9 cellular contexts compared by ENCODE assay signal in genomic region chr10:73493781-73494180, GRCh38. TPM values are rescaled to one million over a fixed set of nuclear protein-coding genes. Genes with fewer than 3 reads are reported as not detected.
DNase-seq lines count a peak whose midpoint lies in the region; ATAC-seq, FAIRE-seq and TF ChIP-seq lines count a peak whose summit lies in the region.
"Had no signal": no experiment of that assay in that cellular context is flagged by ENCODE, and none has a peak within 500 bp of the region (broad histone marks: within the 10 kb centered on the region; RNA-seq: fewer than 3 reads in every experiment).

No MANE protein-coding gene starts in this region.

- ATAC-seq in HepG2 (no peak), right lobe of liver (no peak), HG02759 (IDR thresholded peaks at IDR 0.05; ENCODE audit: unreplicated experiment) (no peak)
- ATAC-seq in activated T-helper 17 cell treated with anti-CD3 and anti-CD28 coated beads, Interleukin-2, amount 50 U/mL, for 72 hours (replicated peaks): no peak

- H3K4me1 Mint-ChIP-seq in activated T-helper 17 cell treated with anti-CD3 and anti-CD28 coated beads, Interleukin-2, amount 50 U/mL, for 72 hours: peaks cover 31% of the 10 kb centered on the region

- H3K9ac ChIP-seq in HepG2 (ENCODE audit: insufficient read depth, low read depth, low read length): peak overlapping the region; percentile 96; the same call in 1 of the 2 replicates

- TF ChIP-seq POLR2A in HepG2 (IDR thresholded peaks at IDR 0.05; ENCODE audit: insufficient read depth in 1 of 2, low read depth in 2 of 2, low read length in 2 of 2) (no peak), right lobe of liver (IDR thresholded peaks at IDR 0.05) (no peak), vagina (IDR thresholded peaks at IDR 0.05) (no peak), prostate gland (IDR thresholded peaks at IDR 0.05) (no peak)

- peak overlapping the region; percentile 3 to 52 (median 19); a peak in 2 of 6 replicates for H3K4me3 ChIP-seq in HepG2 (replicated peaks in 1 of 3; ENCODE audit: insufficient read depth in 1 of 3, low read depth in 2 of 3, low read length in 3 of 3)
- no peak overlapping the region for H3K4me3 ChIP-seq in right lobe of liver
- peak overlapping the region; percentile 6 to 92 for H3K4me3 ChIP-seq in vagina
- H3K4me3 ChIP-seq in prostate gland: no peak overlapping the region

- no peak overlapping the region for H2AFZ ChIP-seq in HepG2 (ENCODE audit: low read length)

- TF ChIP-seq EP300 in HepG2 (IDR thresholded peaks at IDR 0.05; ENCODE audit: low read depth in 2 of 2, low read length in 2 of 2) (no peak), HepG2 (CRISPR knock-in tag; IDR thresholded peaks at IDR 0.05; ENCODE audit: borderline replicate concordance) (no peak)

- DNase-seq in HepG2 (ENCODE audit: low spot score) (no peak), right lobe of liver (no peak), hepatic stellate cell (ENCODE audit: low spot score) (peak; percentile 45), vagina (ENCODE audit: extremely low spot score in 2 of 2) (no peak), HPDE6-E6E7 (ENCODE audit: extremely low spot score) (no peak), prostate gland (ENCODE audit: low spot score) (no peak)
- DNase-seq: DMS79 had no signal

- TF ChIP-seq CTCF in HepG2 (CRISPR knock-in tag; IDR thresholded peaks at IDR 0.05): no peak
- TF ChIP-seq CTCF in right lobe of liver (IDR thresholded peaks at IDR 0.05): no peak
- TF ChIP-seq CTCF in vagina (IDR thresholded peaks at IDR 0.05): no peak
- TF ChIP-seq CTCF in prostate gland (IDR thresholded peaks at IDR 0.05): no peak

- H3K27ac Mint-ChIP-seq in activated T-helper 17 cell treated with anti-CD3 and anti-CD28 coated beads, Interleukin-2, amount 50 U/mL, for 72 hours: peak overlapping the region; percentile 46

- no TSS peak for BruUV-seq in HepG2 (replicated peaks; lab: Mats Ljungman, UMichigan)

- intact Hi-C loops in HepG2 (cut with micrococcal nuclease; ENCODE audit: unreplicated experiment): no loop called here
- intact Hi-C loops in right lobe of liver (cut with DNase I): loop anchor here in 1 of 2 donors (10.0 kb wide), 1 partner anchor 79 kb away; the partner anchor contains the start of gene ANXA7
- intact Hi-C loops in vagina (cut with DNase I): loop anchor here (10.0 kb wide), 1 partner anchor 329 kb away; the partner anchor contains the start of genes ECD and FAM149B1
- intact Hi-C loops in prostate gland (cut with DNase I): loop anchor here (10.0 kb wide), 2 partner anchors 79 to 239 kb away; partner anchors contain the start of genes ANXA7 and MRPS16

- peak overlapping the region; percentile 88 for H3K4me2 ChIP-seq in HepG2 (ENCODE audit: low read depth, low read length)

- no peaks in the 10 kb centered on the region for H3K27me3 Mint-ChIP-seq in activated T-helper 17 cell treated with anti-CD3 and anti-CD28 coated beads, Interleukin-2, amount 50 U/mL, for 72 hours

- no peak overlapping the region for H3K27ac ChIP-seq in HepG2 (ENCODE audit: extremely low read length, insufficient read depth, low read length)
- no peak overlapping the region for H3K27ac ChIP-seq in right lobe of liver
- peak overlapping the region; percentile 1 for H3K27ac ChIP-seq in vagina
- H3K27ac ChIP-seq in prostate gland: no peak overlapping the region

- H3K36me3 ChIP-seq in HepG2 (replicated peaks in 1 of 2; ENCODE audit: control insufficient read depth in 1 of 2, insufficient read depth in 2 of 2, low read length in 2 of 2): peaks cover 3% of the 10 kb centered on the region in 2 experiments; a peak in 4 of 5 replicates
- H3K36me3 ChIP-seq in right lobe of liver: no peaks in the 10 kb centered on the region
- H3K36me3 ChIP-seq in vagina: peaks cover 0 to 11% of the 10 kb centered on the region in 2 donors
- peaks cover 0 to 4% of the 10 kb centered on the region in 2 donors for H3K36me3 ChIP-seq in prostate gland

- H3K9me3 ChIP-seq in HepG2 (ENCODE audit: low read length) (no peaks in the 10 kb centered on the region), right lobe of liver (no peaks in the 10 kb centered on the region), vagina (no peaks in the 10 kb centered on the region), prostate gland (no peaks in the 10 kb centered on the region)

- in situ Hi-C loops in HepG2 (cut with HindIII; ENCODE audit: extremely low pct_ligation_motif_present, low pct_unique_long_range_greater_than_20kb): loop anchor here (10.0 kb wide), 1 partner anchor 239 kb away; the partner anchor contains the start of gene MRPS16

- no peak for FAIRE-seq in HepG2 (lab: Jason Lieb, UNC)

- no peaks in the 10 kb centered on the region for H3K9me3 Mint-ChIP-seq in activated T-helper 17 cell treated with anti-CD3 and anti-CD28 coated beads, Interleukin-2, amount 50 U/mL, for 72 hours

- H3K79me2 ChIP-seq in HepG2 (ENCODE audit: insufficient read depth, low read length): peaks cover 46% of the 10 kb centered on the region

- H3K27me3 ChIP-seq in HepG2 (ENCODE audit: control insufficient read depth in 1 of 2, insufficient read depth in 2 of 2, low read length in 2 of 2) (no peaks in the 10 kb centered on the region; a peak in 1 of 5 replicates), right lobe of liver (no peaks in the 10 kb centered on the region), vagina (no peaks in the 10 kb centered on the region), prostate gland (replicated peaks; ENCODE audit: insufficient read depth) (no peaks in the 10 kb centered on the region)

- POLR2A ChIA-PET in HepG2 (lab: Yijun Ruan, JAX): interaction anchor here (1.0 kb wide), 1 partner anchor 131 kb away, joined by 3 read pairs; no protein-coding TSS in a partner anchor

- 54% methylated on average over 2 of the region's 2 CpGs for WGBS in HepG2 (ENCODE audit: low lambda C conversion rate)
- WGBS in right lobe of liver (ENCODE audit: insufficient coverage, low coverage, low lambda C conversion rate, missing lambda C conversion rate): 59% methylated on average over 2 of the region's 2 CpGs
- WGBS in prostate gland: 37% methylated on average over 2 of the region's 2 CpGs

- H3K4me3 Mint-ChIP-seq in activated T-helper 17 cell treated with anti-CD3 and anti-CD28 coated beads, Interleukin-2, amount 50 U/mL, for 72 hours: peak overlapping the region; percentile 98

- H3K36me3 Mint-ChIP-seq in activated T-helper 17 cell treated with anti-CD3 and anti-CD28 coated beads, Interleukin-2, amount 50 U/mL, for 72 hours (ENCODE audit: low read depth): peaks cover 28% of the 10 kb centered on the region

- H3K4me1 ChIP-seq in HepG2 (ENCODE audit: insufficient read depth, low read length) (peaks cover 30% of the 10 kb centered on the region), right lobe of liver (peaks cover 0 to 18% (median 9%) of the 10 kb centered on the region in 4 donors), vagina (peaks cover 62% of the 10 kb centered on the region), prostate gland (replicated peaks) (no peaks in the 10 kb centered on the region)

- CTCF ChIA-PET in HepG2 (lab: Yijun Ruan, JAX; ENCODE audit: low intra/inter-chr PET ratio, low total read pairs): no interaction called here

- TF ChIP-seq RAD21 in HepG2 (CRISPR knock-in tag; IDR thresholded peaks at IDR 0.05): no peak

- H4K20me1 ChIP-seq in HepG2 (ENCODE audit: insufficient read depth, low read length): no peaks in the 10 kb centered on the region

TF ChIP-seq in HepG2, 621 proteins besides CTCF, POLR2A, EP300 and RAD21 (continues in another document):
- no peak for TF ChIP-seq STAT5B (CRISPR knock-in tag; IDR thresholded peaks at IDR 0.05)
- no peak for TF ChIP-seq TEAD2 (CRISPR knock-in tag; IDR thresholded peaks at IDR 0.05)
- TF ChIP-seq ZNF619 (CRISPR knock-in tag; IDR thresholded peaks at IDR 0.05): no peak
- no peak for TF ChIP-seq SPEN (CRISPR knock-in tag; IDR thresholded peaks at IDR 0.05; ENCODE audit: low read depth)
- TF ChIP-seq BCL3 (CRISPR knock-in tag; IDR thresholded peaks at IDR 0.05): no peak
- no peak for TF ChIP-seq ETV6 (CRISPR knock-in tag; conservative IDR thresholded peaks at IDR 0.05)
- no peak for TF ChIP-seq ZNF333 (CRISPR knock-in tag; IDR thresholded peaks at IDR 0.05; ENCODE audit: borderline replicate concordance)

RNA-seq across cellular contexts. Expression of gene PPP3CB, which starts 2.0 kb away (rescaled TPM):
- total RNA-seq in HepG2 (2016; rRNA removed; fragmentation: Illumina TruSeq; extraction: Trizol) (8.7 and 18.5 TPM in 2 replicates), right lobe of liver (10 to 100 TPM; 10.9 to 13.6 (median 13.5) TPM), vagina (46.2 TPM), prostate gland (10 to 100 TPM; 38.6 to 44.3 TPM)
- 2.8 and 4.2 TPM in 2 replicates for total RNA-seq in HepG2 (2016; cell fraction: cytosol; rRNA removed; fragmentation: Illumina TruSeq; extraction: Trizol; ENCODE audit: low read depth)
- 9.5 and 16.0 TPM in 2 replicates for total RNA-seq in HepG2 (2016; cell fraction: insoluble cytoplasmic fraction; rRNA removed; fragmentation: Illumina TruSeq; extraction: Trizol)
- 10.4 and 12.8 TPM in 2 replicates for total RNA-seq in HepG2 (2016; cell fraction: membrane; rRNA removed; fragmentation: Illumina TruSeq; extraction: Trizol)
- 18.8 and 19.6 TPM in 2 replicates for total RNA-seq in HepG2 (2016; cell fraction: nucleus; rRNA removed; fragmentation: Illumina TruSeq; extraction: Trizol)
- 9.5 and 11.4 TPM in 2 replicates for polyA plus RNA-seq in HepG2 (2011; rRNA removed)
- 7.6 and 9.8 TPM in 2 replicates for polyA plus RNA-seq in HepG2 (2011; cell fraction: cytosol; rRNA removed)
- polyA plus RNA-seq in HepG2 (2011; cell fraction: nucleus; rRNA removed): 9.0 and 13.7 TPM in 2 replicates
- 19.1 and 23.5 TPM in 2 replicates for polyA plus RNA-seq in HepG2 (2012)
- polyA plus RNA-seq in HepG2 (2016; cell fraction: cytosol; fragmentation: Illumina TruSeq; extraction: Trizol; ENCODE audit: low read depth): 5.6 and 6.9 TPM in 2 replicates
- 28.6 and 29.5 TPM in 2 replicates for polyA plus RNA-seq in HepG2 (2016; cell fraction: insoluble cytoplasmic fraction; fragmentation: Illumina TruSeq; extraction: Trizol; ENCODE audit: low read depth)
- polyA plus RNA-seq in HepG2 (2016; cell fraction: membrane; fragmentation: Illumina TruSeq; extraction: Trizol; ENCODE audit: low read depth): 15.8 and 17.1 TPM in 2 replicates
- polyA plus RNA-seq in HepG2 (2016; cell fraction: nucleus; fragmentation: Illumina TruSeq; extraction: Trizol; ENCODE audit: insufficient read depth, low read depth): 34.8 TPM in 2 replicates
- polyA minus RNA-seq in HepG2 (2011; rRNA and poly(A)+ RNA removed; ENCODE audit: low replicate concordance): 2.9 and 10.3 TPM in 2 replicates
- 12.7 and 13.0 TPM in 2 replicates for polyA minus RNA-seq in HepG2 (2011; cell fraction: cytosol; rRNA and poly(A)+ RNA removed)
- polyA minus RNA-seq in HepG2 (2011; cell fraction: nucleus; rRNA and poly(A)+ RNA removed): 28.2 and 31.2 TPM in 2 replicates
- 10 to 100 TPM; 43.9 to 50.1 TPM for total RNA-seq in activated T-helper 17 cell treated with anti-CD3 and anti-CD28 coated beads, Interleukin-2, amount 50 U/mL, for 72 hours

Comparison
In these comparisons a context has a peak if more than half of its experiments do, and no peak if none do; other contexts are left out.
1. H3K4me3 ChIP-seq: peak in HepG2 (3 of 3) and vagina (2 of 2); none in right lobe of liver (0 of 3) and prostate gland (0 of 2).